ENCODE assay signal across 1 cellular context in genomic region chr17:28747046-28747691, GRCh38.
TF ChIP-seq lines count a peak whose summit lies in the region.

No MANE protein-coding gene starts in this region.

TF ChIP-seq in HepG2, 621 proteins besides CTCF, POLR2A, EP300 and RAD21:
- TF ChIP-seq ZNF441 (CRISPR knock-in tag; IDR thresholded peaks at IDR 0.05; ENCODE audit: borderline replicate concordance) = no peak
- peak; percentile 24 for TF ChIP-seq AGO2 (optimal IDR thresholded peaks at IDR 0.05; ENCODE audit: low read depth, low read length)
- peak; percentile 97 for TF ChIP-seq HNRNPL (IDR thresholded peaks at IDR 0.05; ENCODE audit: low read depth, low read length)
- TF ChIP-seq, protein P1, sequence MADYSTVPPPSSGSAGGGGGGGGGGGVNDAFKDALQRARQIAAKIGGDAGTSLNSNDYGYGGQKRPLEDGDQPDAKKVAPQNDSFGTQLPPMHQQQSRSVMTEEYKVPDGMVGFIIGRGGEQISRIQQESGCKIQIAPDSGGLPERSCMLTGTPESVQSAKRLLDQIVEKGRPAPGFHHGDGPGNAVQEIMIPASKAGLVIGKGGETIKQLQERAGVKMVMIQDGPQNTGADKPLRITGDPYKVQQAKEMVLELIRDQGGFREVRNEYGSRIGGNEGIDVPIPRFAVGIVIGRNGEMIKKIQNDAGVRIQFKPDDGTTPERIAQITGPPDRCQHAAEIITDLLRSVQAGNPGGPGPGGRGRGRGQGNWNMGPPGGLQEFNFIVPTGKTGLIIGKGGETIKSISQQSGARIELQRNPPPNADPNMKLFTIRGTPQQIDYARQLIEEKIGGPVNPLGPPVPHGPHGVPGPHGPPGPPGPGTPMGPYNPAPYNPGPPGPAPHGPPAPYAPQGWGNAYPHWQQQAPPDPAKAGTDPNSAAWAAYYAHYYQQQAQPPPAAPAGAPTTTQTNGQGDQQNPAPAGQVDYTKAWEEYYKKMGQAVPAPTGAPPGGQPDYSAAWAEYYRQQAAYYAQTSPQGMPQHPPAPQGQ (CRISPR knock-in tag; IDR thresholded peaks at IDR 0.05; ENCODE audit: borderline replicate concordance) = no peak
